In the genomic region with DNA sequence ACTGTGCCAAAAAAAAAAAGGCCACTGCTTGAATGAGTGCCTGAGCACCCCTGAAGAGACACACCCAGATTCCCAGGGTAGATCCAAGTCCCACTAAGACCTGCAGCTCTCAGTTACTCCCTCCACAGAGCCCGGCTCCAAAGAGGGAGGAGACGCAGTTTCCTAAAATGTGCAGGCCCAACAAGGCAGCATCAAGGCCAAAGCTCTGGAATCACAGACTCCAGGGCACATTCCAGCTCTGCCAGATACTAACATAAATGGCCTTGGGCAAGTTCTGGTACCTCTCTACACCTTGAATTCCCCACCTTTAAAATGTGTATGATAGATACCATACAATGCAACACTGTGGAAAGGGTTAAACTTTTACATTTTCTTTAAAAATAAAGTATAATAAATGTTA, we compare ENCODE assay signal across 29 cellular contexts.
"Had no signal": no experiment of that assay in that cellular context is flagged by ENCODE, and none has a peak within 500 bp of the region (broad histone marks: within the 10 kb centered on the region; RNA-seq: fewer than 3 reads in every experiment).

No MANE protein-coding gene starts in this region.

- H3K9me3 Mint-ChIP-seq: activated B cell treated with CpG ODN at 0.5 μM for 24 hours; activated CD8-positive, alpha-beta T cell treated with anti-CD3 and anti-CD28 coated beads for 36 hours; activated T-cell treated with anti-CD3 and anti-CD28 coated beads, Interleukin-2, amount 50 U/mL, for 4 hours; activated T-helper 17 cell treated with anti-CD3 and anti-CD28 coated beads, Interleukin-2, amount 50 U/mL, for 72 hours; central memory CD8-positive, alpha-beta T cell; T-helper 2 cell treated with Interferon-gamma antibody and Interleukin-4, amounts not matched to agents 5 μg/mL and 100 μg/mL, for 36 hours had no signal

- H3K27me3 ChIP-seq: brain microvascular endothelial cell had no signal

- H3K4me3 Mint-ChIP-seq: activated B cell treated with CpG ODN at 0.5 μM for 24 hours; activated CD8-positive, alpha-beta T cell treated with anti-CD3 and anti-CD28 coated beads for 36 hours; activated naive CD8-positive, alpha-beta T cell; activated T-cell treated with anti-CD3 and anti-CD28 coated beads, Interleukin-2, amount 50 U/mL, for 4 hours; activated T-helper 17 cell treated with anti-CD3 and anti-CD28 coated beads, Interleukin-2, amount 50 U/mL, for 72 hours; central memory CD8-positive, alpha-beta T cell; T-helper 17 cell; T-helper 2 cell treated with Interferon-gamma antibody and Interleukin-4, amounts not matched to agents 5 μg/mL and 100 μg/mL, for 36 hours had no signal

- H3K27ac ChIP-seq: brain microvascular endothelial cell, coronary artery, WERI-Rb-1 had no signal

- H3K36me3 ChIP-seq: brain microvascular endothelial cell, WERI-Rb-1 had no signal

- H3K27me3 Mint-ChIP-seq: activated B cell treated with CpG ODN at 0.5 μM for 24 hours; activated CD8-positive, alpha-beta T cell treated with anti-CD3 and anti-CD28 coated beads for 36 hours; activated naive CD8-positive, alpha-beta T cell; central memory CD8-positive, alpha-beta T cell had no signal

- DNase-seq: activated B cell treated with CpG ODN at 0.5 μM for 24 hours; activated CD4-positive, alpha-beta T cell treated with anti-CD3 and anti-CD28 coated beads for 48 hours; activated CD4-positive, alpha-beta T cell treated with anti-CD3 and anti-CD28 coated beads, Interleukin-2, amount 50 U/mL, for 1 hour; activated CD4-positive, alpha-beta T cell treated with anti-CD3 and anti-CD28 coated beads, Interleukin-2, amount 50 U/mL, for 48 hours; activated CD8-positive, alpha-beta memory T cell treated with anti-CD3 and anti-CD28 coated beads for 24 hours; activated CD8-positive, alpha-beta T cell treated with anti-CD3 and anti-CD28 coated beads for 36 hours; activated effector memory CD4-positive, alpha-beta T cell treated with Interleukin-2 at 50 U/mL for 16 hours; activated gamma-delta T cell treated with Interleukin-2 at 50 U/mL for 16 hours; activated naive CD4-positive, alpha-beta T cell treated with anti-CD3 and anti-CD28 coated beads, Interleukin-2, amount 50 U/mL, for 16 hours; activated naive CD4-positive, alpha-beta T cell treated with Interleukin-2 at 50 U/mL for 16 hours; activated T-cell treated with anti-CD3 and anti-CD28 coated beads, Interleukin-2, amount 50 U/mL, for 4 hours; amniotic stem cell; anterior cingulate cortex; brain microvascular endothelial cell; dermis blood vessel endothelial cell; effector CD8-positive, alpha-beta T cell; foreskin fibroblast; head of caudate nucleus; T-helper 1 cell; T-helper 17 cell; T1000; WERI-Rb-1 had no signal

- H3K4me1 Mint-ChIP-seq: activated T-helper 17 cell treated with anti-CD3 and anti-CD28 coated beads, Interleukin-2, amount 50 U/mL, for 72 hours; T-helper 17 cell had no signal

- H3K27ac Mint-ChIP-seq: activated B cell treated with CpG ODN at 0.5 μM for 24 hours; activated CD8-positive, alpha-beta T cell treated with anti-CD3 and anti-CD28 coated beads for 36 hours; activated naive CD8-positive, alpha-beta T cell; activated T-helper 17 cell treated with anti-CD3 and anti-CD28 coated beads, Interleukin-2, amount 50 U/mL, for 72 hours; T-helper 17 cell; T-helper 2 cell treated with Interferon-gamma antibody and Interleukin-4, amounts not matched to agents 5 μg/mL and 100 μg/mL, for 36 hours had no signal

- H3K36me3 Mint-ChIP-seq: activated naive CD8-positive, alpha-beta T cell had no signal

- ATAC-seq: activated CD4-positive, CD25-positive, alpha-beta regulatory T cell treated with anti-CD3 and anti-CD28 coated beads, Interleukin-2, amount 50 U/mL, for 24 hours; activated CD8-positive, alpha-beta T cell treated with anti-CD3 and anti-CD28 coated beads for 36 hours; activated T-cell treated with anti-CD3 and anti-CD28 coated beads, Interleukin-2, amount 50 U/mL, for 4 hours; activated T-helper 17 cell treated with anti-CD3 and anti-CD28 coated beads, Interleukin-2, amount 50 U/mL, for 72 hours; esophagus mucosa; T-helper 17 cell had no signal

- H3K4me3 ChIP-seq: coronary artery had no signal
